Comparison of ENCODE assay signal across 1 cellular context in genomic region chr5:149397530-149397929, GRCh38.
TF ChIP-seq lines count a peak whose summit lies in the region.

No MANE protein-coding gene starts in this region.

TF ChIP-seq in K562, 482 proteins besides CTCF, POLR2A, EP300 and RAD21 (continues in another document):
- no peak for TF ChIP-seq KLF16 (IDR thresholded peaks at IDR 0.05)
- TF ChIP-seq ZFP91 (CRISPR knock-in tag; IDR thresholded peaks at IDR 0.05): no peak
- no peak for TF ChIP-seq FIP1L1 (IDR thresholded peaks at IDR 0.05; ENCODE audit: low read depth, low read length, poor library complexity, severe bottlenecking)
- peak; percentile 53 for TF ChIP-seq ZNF316 (IDR thresholded peaks at IDR 0.05)
- TF ChIP-seq ETV6 (IDR thresholded peaks at IDR 0.05; ENCODE audit: borderline replicate concordance in 1 of 2, low read depth in 2 of 2, low read length in 1 of 2): no peak
- TF ChIP-seq ETV6 (CRISPR knock-in tag; IDR thresholded peaks at IDR 0.05; ENCODE audit: borderline replicate concordance): no peak
- no peak for TF ChIP-seq RB1 (IDR thresholded peaks at IDR 0.05; ENCODE audit: low read depth)
- TF ChIP-seq, protein P1, sequence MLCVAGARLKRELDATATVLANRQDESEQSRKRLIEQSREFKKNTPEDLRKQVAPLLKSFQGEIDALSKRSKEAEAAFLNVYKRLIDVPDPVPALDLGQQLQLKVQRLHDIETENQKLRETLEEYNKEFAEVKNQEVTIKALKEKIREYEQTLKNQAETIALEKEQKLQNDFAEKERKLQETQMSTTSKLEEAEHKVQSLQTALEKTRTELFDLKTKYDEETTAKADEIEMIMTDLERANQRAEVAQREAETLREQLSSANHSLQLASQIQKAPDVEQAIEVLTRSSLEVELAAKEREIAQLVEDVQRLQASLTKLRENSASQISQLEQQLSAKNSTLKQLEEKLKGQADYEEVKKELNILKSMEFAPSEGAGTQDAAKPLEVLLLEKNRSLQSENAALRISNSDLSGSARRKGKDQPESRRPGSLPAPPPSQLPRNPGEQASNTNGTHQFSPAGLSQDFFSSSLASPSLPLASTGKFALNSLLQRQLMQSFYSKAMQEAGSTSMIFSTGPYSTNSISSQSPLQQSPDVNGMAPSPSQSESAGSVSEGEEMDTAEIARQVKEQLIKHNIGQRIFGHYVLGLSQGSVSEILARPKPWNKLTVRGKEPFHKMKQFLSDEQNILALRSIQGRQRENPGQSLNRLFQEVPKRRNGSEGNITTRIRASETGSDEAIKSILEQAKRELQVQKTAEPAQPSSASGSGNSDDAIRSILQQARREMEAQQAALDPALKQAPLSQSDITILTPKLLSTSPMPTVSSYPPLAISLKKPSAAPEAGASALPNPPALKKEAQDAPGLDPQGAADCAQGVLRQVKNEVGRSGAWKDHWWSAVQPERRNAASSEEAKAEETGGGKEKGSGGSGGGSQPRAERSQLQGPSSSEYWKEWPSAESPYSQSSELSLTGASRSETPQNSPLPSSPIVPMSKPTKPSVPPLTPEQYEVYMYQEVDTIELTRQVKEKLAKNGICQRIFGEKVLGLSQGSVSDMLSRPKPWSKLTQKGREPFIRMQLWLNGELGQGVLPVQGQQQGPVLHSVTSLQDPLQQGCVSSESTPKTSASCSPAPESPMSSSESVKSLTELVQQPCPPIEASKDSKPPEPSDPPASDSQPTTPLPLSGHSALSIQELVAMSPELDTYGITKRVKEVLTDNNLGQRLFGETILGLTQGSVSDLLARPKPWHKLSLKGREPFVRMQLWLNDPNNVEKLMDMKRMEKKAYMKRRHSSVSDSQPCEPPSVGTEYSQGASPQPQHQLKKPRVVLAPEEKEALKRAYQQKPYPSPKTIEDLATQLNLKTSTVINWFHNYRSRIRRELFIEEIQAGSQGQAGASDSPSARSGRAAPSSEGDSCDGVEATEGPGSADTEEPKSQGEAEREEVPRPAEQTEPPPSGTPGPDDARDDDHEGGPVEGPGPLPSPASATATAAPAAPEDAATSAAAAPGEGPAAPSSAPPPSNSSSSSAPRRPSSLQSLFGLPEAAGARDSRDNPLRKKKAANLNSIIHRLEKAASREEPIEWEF (CRISPR knock-in tag; IDR thresholded peaks at IDR 0.05): no peak
- TF ChIP-seq ARNT (IDR thresholded peaks at IDR 0.05): no peak
- no peak for TF ChIP-seq SLC30A9 (CRISPR knock-in tag; IDR thresholded peaks at IDR 0.05)
- no peak for TF ChIP-seq DLX4 (CRISPR knock-in tag; IDR thresholded peaks at IDR 0.05)
- no peak for TF ChIP-seq SMC3 (conservative IDR thresholded peaks at IDR 0.05; ENCODE audit: insufficient read depth, low read depth, low read length)
- no peak for TF ChIP-seq XRCC3 (IDR thresholded peaks at IDR 0.05)
- no peak for TF ChIP-seq MCM7 (IDR thresholded peaks at IDR 0.05)
- no peak for TF ChIP-seq GTF2A2 (tag; IDR thresholded peaks at IDR 0.05)
- no peak for TF ChIP-seq CAMTA2 (CRISPR knock-in tag; conservative IDR thresholded peaks at IDR 0.05)
- TF ChIP-seq ZBTB8A (IDR thresholded peaks at IDR 0.05; ENCODE audit: partially characterized antibody): no peak
- TF ChIP-seq ZNF232 (CRISPR knock-in tag; IDR thresholded peaks at IDR 0.05): no peak
- TF ChIP-seq, protein P2, sequence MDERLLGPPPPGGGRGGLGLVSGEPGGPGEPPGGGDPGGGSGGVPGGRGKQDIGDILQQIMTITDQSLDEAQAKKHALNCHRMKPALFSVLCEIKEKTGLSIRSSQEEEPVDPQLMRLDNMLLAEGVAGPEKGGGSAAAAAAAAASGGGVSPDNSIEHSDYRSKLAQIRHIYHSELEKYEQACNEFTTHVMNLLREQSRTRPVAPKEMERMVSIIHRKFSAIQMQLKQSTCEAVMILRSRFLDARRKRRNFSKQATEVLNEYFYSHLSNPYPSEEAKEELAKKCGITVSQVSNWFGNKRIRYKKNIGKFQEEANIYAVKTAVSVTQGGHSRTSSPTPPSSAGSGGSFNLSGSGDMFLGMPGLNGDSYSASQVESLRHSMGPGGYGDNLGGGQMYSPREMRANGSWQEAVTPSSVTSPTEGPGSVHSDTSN (CRISPR knock-in tag; IDR thresholded peaks at IDR 0.05; ENCODE audit: low read depth): no peak
- TF ChIP-seq, protein P2 (tag; conservative IDR thresholded peaks at IDR 0.05; ENCODE audit: low read depth): peak; percentile 67
- TF ChIP-seq RUNX1 (IDR thresholded peaks at IDR 0.05; ENCODE audit: low read depth): no peak
- TF ChIP-seq GMEB1 (CRISPR knock-in tag; IDR thresholded peaks at IDR 0.05): no peak
- no peak for TF ChIP-seq KDM5B (IDR thresholded peaks at IDR 0.05; ENCODE audit: insufficient replicate concordance, low read depth, low read length)
- no peak for TF ChIP-seq ZNF644 (tag; IDR thresholded peaks at IDR 0.05; ENCODE audit: low read depth)
- TF ChIP-seq, protein P3, sequence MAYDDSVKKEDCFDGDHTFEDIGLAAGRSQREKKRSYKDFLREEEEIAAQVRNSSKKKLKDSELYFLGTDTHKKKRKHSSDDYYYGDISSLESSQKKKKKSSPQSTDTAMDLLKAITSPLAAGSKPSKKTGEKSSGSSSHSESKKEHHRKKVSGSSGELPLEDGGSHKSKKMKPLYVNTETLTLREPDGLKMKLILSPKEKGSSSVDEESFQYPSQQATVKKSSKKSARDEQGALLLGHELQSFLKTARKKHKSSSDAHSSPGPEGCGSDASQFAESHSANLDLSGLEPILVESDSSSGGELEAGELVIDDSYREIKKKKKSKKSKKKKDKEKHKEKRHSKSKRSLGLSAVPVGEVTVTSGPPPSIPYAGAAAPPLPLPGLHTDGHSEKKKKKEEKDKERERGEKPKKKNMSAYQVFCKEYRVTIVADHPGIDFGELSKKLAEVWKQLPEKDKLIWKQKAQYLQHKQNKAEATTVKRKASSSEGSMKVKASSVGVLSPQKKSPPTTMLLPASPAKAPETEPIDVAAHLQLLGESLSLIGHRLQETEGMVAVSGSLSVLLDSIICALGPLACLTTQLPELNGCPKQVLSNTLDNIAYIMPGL (CRISPR knock-in tag; IDR thresholded peaks at IDR 0.05): no peak
- TF ChIP-seq ZBTB7A (IDR thresholded peaks at IDR 0.05; ENCODE audit: borderline replicate concordance, control insufficient read depth, low read depth, low read length): peak; percentile 26; the same call in 1 of the 2 replicates
- TF ChIP-seq MAFG (tag; conservative IDR thresholded peaks at IDR 0.05): no peak
- no peak for TF ChIP-seq SP1 (CRISPR knock-in tag; IDR thresholded peaks at IDR 0.05)
- TF ChIP-seq MBD1 (CRISPR knock-in tag; IDR thresholded peaks at IDR 0.05): no peak
- TF ChIP-seq JUN (IDR thresholded peaks at IDR 0.05; ENCODE audit: borderline replicate concordance, low read depth, low read length): no peak
- no peak for TF ChIP-seq JUN (CRISPR knock-in tag; IDR thresholded peaks at IDR 0.05; ENCODE audit: borderline replicate concordance)
- TF ChIP-seq ZNF699 (CRISPR knock-in tag; IDR thresholded peaks at IDR 0.05; ENCODE audit: insufficient replicate concordance): no peak
- no peak for TF ChIP-seq ZKSCAN1 (IDR thresholded peaks at IDR 0.05; ENCODE audit: low read depth, low read length)
- TF ChIP-seq ZBTB33 (CRISPR knock-in tag; IDR thresholded peaks at IDR 0.05): no peak
- TF ChIP-seq NCOA6 (IDR thresholded peaks at IDR 0.05): no peak
- no peak for TF ChIP-seq HES1 (IDR thresholded peaks at IDR 0.05; ENCODE audit: low read depth)
- TF ChIP-seq NEUROD1 (IDR thresholded peaks at IDR 0.05; ENCODE audit: borderline replicate concordance, low read depth, low read length, partially characterized antibody): no peak
- peak; percentile 2; the same call in 1 of the 2 replicates for TF ChIP-seq MAFF (IDR thresholded peaks at IDR 0.05; ENCODE audit: low read length)
- no peak for TF ChIP-seq ZFP30 (CRISPR knock-in tag; IDR thresholded peaks at IDR 0.05; ENCODE audit: borderline replicate concordance)
- TF ChIP-seq HCFC1 (IDR thresholded peaks at IDR 0.05; ENCODE audit: low read depth, low read length): no peak
- no peak for TF ChIP-seq SMARCA5 (IDR thresholded peaks at IDR 0.05)
- TF ChIP-seq TFAM (CRISPR knock-in tag; conservative IDR thresholded peaks at IDR 0.05): no peak
